8 cellular contexts compared by ENCODE assay signal in the genomic region with DNA sequence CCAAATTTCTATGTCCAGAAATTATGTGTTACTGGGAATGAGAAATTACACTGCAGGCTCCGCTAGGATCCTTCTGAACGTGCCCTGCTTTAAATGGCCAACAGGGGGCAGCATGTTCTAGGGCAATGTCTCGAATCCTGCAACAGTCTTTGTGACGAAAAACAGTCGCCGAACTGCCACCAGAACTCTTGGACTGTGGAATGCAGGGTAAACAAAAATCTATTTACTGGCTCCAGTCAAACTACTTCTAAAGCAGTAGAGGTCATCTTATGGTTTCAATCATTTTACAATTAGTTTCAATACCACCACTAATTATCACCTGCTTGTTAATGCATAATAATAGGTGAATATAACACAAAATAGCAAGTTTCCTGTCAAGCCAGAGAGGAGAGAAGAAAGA. TPM values are rescaled to one million over a fixed set of nuclear protein-coding genes. Genes with fewer than 3 reads are reported as not detected.
DNase-seq lines count a peak whose midpoint lies in the region; FAIRE-seq lines count a peak whose summit lies in the region.

No MANE protein-coding gene starts in this region.

- H3K9me2 ChIP-seq in GM23248 (ENCODE audit: insufficient read depth), result no peaks in the 10 kb centered on the region

- no peaks in the 10 kb centered on the region for H3K4me1 ChIP-seq in GM23248 (ENCODE audit: insufficient read depth)

- peak overlapping the region; percentile 92 for H3K4me2 ChIP-seq in GM23248 (ENCODE audit: unreplicated experiment)

- H3K9me3 ChIP-seq in GM23248 (ENCODE audit: low read depth) (no peaks in the 10 kb centered on the region), MG63 (no peaks in the 10 kb centered on the region)

- peak overlapping the region; percentile 33; the same call in 1 of the 2 replicates for H3K9ac ChIP-seq in GM23248

- H3K27ac ChIP-seq in GM23248, result no peak overlapping the region

- no peaks in the 10 kb centered on the region for H3K79me2 ChIP-seq in GM23248 (ENCODE audit: insufficient read depth)

- H3K27me3 ChIP-seq in GM23248 (replicated peaks; ENCODE audit: insufficient read depth) (no peaks in the 10 kb centered on the region), MG63 (no peaks in the 10 kb centered on the region)

- FAIRE-seq in frontal cortex (lab: Jason Lieb, UNC), result peak; percentile 95

- H2AFZ ChIP-seq in GM23248, result peak overlapping the region; percentile 82

- H3K36me3 ChIP-seq in GM23248 (ENCODE audit: low read depth), result no peaks in the 10 kb centered on the region
- H3K36me3 ChIP-seq in MG63, result no peaks in the 10 kb centered on the region

- DNase-seq in DMS79 (lab: John Stamatoyannopoulos, UW), result peak; percentile 12
- DNase-seq in GM23248, result peak; percentile 76
- peak; percentile 46 for DNase-seq in MG63
- peak; percentile 66 for DNase-seq in SHP77 treated with DMSO at 0.1 percent for 48 hours (lab: John Stamatoyannopoulos, UW)
- peak; percentile 74 for DNase-seq in activated gamma-delta T cell treated with anti-CD3 and anti-CD28 coated beads, Interleukin-2, amount 50 U/mL, for 16 hours (ENCODE audit: low read depth)
- peak; percentile 49 to 57 for DNase-seq in frontal cortex (ENCODE audit: low spot score in 2 of 2)
- DNase-seq in occipital lobe (lab: John Stamatoyannopoulos, UW), result peak; percentile 31
- DNase-seq in superior temporal gyrus (ENCODE audit: extremely low spot score), result peak; percentile 96

- peak overlapping the region; percentile 66 for H3K4me3 ChIP-seq in GM23248
- H3K4me3 ChIP-seq in MG63, result no peak overlapping the region

- WGBS in GM23248 (ENCODE audit: low coverage in 1 of 2, low lambda C conversion rate in 2 of 2, missing lambda C conversion rate in 2 of 2), 2 experiments, result 1 to 2% methylated on average over 6 of the region's 6 CpGs

- in situ Hi-C loops in GM23248 (cut with MboI), result loop anchor here (10.0 to 25.0 kb wide), 2 partner anchors 134 to 731 kb away; partner anchors contain the start of gene RMP24

- no peaks in the 10 kb centered on the region for H3F3A ChIP-seq in GM23248 (ENCODE audit: insufficient read depth)

- no peaks in the 10 kb centered on the region for H4K20me1 ChIP-seq in GM23248 (ENCODE audit: insufficient read depth)

RNA-seq across cellular contexts. Expression of gene ZNF397, which starts 9.8 kb away (rescaled TPM):
- total RNA-seq in GM23248 (2014; rRNA removed; shearing (Covaris generic)), result 8.7 and 10.6 TPM in 2 replicates
- 6.5 and 8.2 TPM in 2 replicates for polyA plus RNA-seq in GM23248 (2016; fragmentation: Nextera tagmentation; extraction: Ambion mirVana)
- total RNA-seq in MG63 (2014; rRNA removed; shearing (Covaris generic); ENCODE audit: low replicate concordance), result 4.1 and 6.9 TPM in 2 replicates
- total RNA-seq in frontal cortex (44.4 TPM), occipital lobe (56.0 TPM)

RNA-seq across cellular contexts. Expression of gene ZSCAN30, which starts 59.0 kb away (rescaled TPM):
- total RNA-seq in GM23248 (2014; rRNA removed; shearing (Covaris generic)), result 21.3 and 26.4 TPM in 2 replicates
- polyA plus RNA-seq in GM23248 (2016; fragmentation: Nextera tagmentation; extraction: Ambion mirVana), result 10.3 and 13.7 TPM in 2 replicates
- 11.1 and 19.7 TPM in 2 replicates for total RNA-seq in MG63 (2014; rRNA removed; shearing (Covaris generic); ENCODE audit: low replicate concordance)
- total RNA-seq in frontal cortex (15.5 TPM), occipital lobe (17.5 TPM)

Comparison
In these comparisons a context has a peak if more than half of its experiments do, and no peak if none do; other contexts are left out.
1. DNase-seq: peak in every context shown above with its lines; median percentile 96 in superior temporal gyrus; 76 in GM23248; 74 in activated gamma-delta T cell treated with anti-CD3 and anti-CD28 coated beads, Interleukin-2, amount 50 U/mL, for 16 hours; 66 in SHP77 treated with DMSO at 0.1 percent for 48 hours; 53 in frontal cortex; 46 in MG63; 31 in occipital lobe; 12 in DMS79.